ENCODE assay signal across 24 cellular contexts in the genomic region with DNA sequence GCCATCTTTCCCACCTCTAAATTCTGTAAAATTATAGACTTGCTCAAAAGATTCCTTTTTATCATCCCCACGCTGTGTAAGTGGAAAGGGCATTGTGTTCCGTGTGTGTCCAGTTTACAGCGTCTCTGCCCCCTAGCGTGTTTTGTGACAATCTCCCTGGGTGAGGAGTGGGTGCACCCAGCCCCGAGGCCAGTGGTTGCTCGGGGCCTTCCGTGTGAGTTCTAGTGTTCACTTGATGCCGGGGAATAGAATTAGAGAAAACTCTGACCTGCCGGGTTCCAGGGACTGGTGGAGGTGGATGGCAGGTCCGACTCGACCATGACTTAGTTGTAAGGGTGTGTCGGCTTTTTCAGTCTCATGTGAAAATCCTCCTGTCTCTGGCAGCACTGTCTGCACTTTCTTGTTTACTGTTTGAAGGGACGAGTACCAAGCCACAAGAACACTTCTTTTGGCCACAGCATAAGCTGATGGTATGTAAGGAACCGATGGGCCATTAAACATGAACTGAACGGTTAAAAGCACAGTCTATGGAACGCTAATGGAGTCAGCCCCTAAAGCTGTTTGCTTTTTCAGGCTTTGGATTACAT.
DNase-seq lines count a peak whose midpoint lies in the region; ATAC-seq and TF ChIP-seq lines count a peak whose summit lies in the region.
"Had no signal": no experiment of that assay in that cellular context is flagged by ENCODE, and none has a peak within 500 bp of the region (broad histone marks: within the 10 kb centered on the region; RNA-seq: fewer than 3 reads in every experiment).

No MANE protein-coding gene starts in this region.

- TF ChIP-seq CTCF in C4-2B (conservative IDR thresholded peaks at IDR 0.05) (peak; percentile 32), VCaP (conservative IDR thresholded peaks at IDR 0.05) (peak; percentile 68), endodermal cell (conservative IDR thresholded peaks at IDR 0.05) (no peak), GM10248 (IDR thresholded peaks at IDR 0.05; ENCODE audit: control extremely low read depth, extremely low read depth, low read depth, missing control alignments) (no peak)
- TF ChIP-seq CTCF in CD8-positive, alpha-beta T cell (IDR thresholded peaks at IDR 0.05), result no peak

- peaks cover 36% of the 10 kb centered on the region for H3K4me1 Mint-ChIP-seq in CD8-positive, alpha-beta T cell (ENCODE audit: low read depth)
- H3K4me1 Mint-ChIP-seq in memory B cell (peaks cover 11% of the 10 kb centered on the region), endodermal cell (no peaks in the 10 kb centered on the region)

- no peak overlapping the region for H3K9ac ChIP-seq in endodermal cell (ENCODE audit: extremely low read depth, low read length, poor library complexity, severe bottlenecking)

- no peak overlapping the region for H3K4me3 ChIP-seq in CD8-positive, alpha-beta T cell (ENCODE audit: low read depth, low read length)
- H3K4me3 ChIP-seq in endodermal cell (ENCODE audit: low read length), result no peak overlapping the region
- H3K4me3 ChIP-seq: cardiac muscle cell, pancreas, skin epidermis, upper lobe of right lung had no signal

- no peaks in the 10 kb centered on the region for H3K27me3 ChIP-seq in CD8-positive, alpha-beta T cell (ENCODE audit: insufficient read depth, low read length)
- H3K27me3 ChIP-seq in endodermal cell (ENCODE audit: control insufficient read depth, insufficient read depth, low read length, poor library complexity, severe bottlenecking), result no peaks in the 10 kb centered on the region
- H3K27me3 ChIP-seq: cardiac muscle cell, upper lobe of right lung had no signal

- H3K27ac ChIP-seq in C4-2B (peak overlapping the region; percentile 45), VCaP (peak overlapping the region; percentile 71), endodermal cell (ENCODE audit: low read depth, low read length) (no peak overlapping the region)
- H3K27ac ChIP-seq in CD8-positive, alpha-beta T cell (ENCODE audit: low read depth, low read length), result no peak overlapping the region
- H3K27ac ChIP-seq: cardiac muscle cell, pancreas, upper lobe of right lung had no signal

- peaks cover 19% of the 10 kb centered on the region for H3K36me3 Mint-ChIP-seq in CD8-positive, alpha-beta T cell
- H3K36me3 Mint-ChIP-seq in memory B cell, result peaks cover 3% of the 10 kb centered on the region
- no peaks in the 10 kb centered on the region for H3K36me3 Mint-ChIP-seq in endodermal cell (ENCODE audit: low read depth)
- H3K36me3 Mint-ChIP-seq: WTC11 had no signal

- H3K9me3 Mint-ChIP-seq in CD8-positive, alpha-beta T cell, result no peaks in the 10 kb centered on the region
- H3K9me3 Mint-ChIP-seq in memory B cell (no peaks in the 10 kb centered on the region), endodermal cell (no peaks in the 10 kb centered on the region)
- H3K9me3 Mint-ChIP-seq: activated T-helper 17 cell treated with anti-CD3 and anti-CD28 coated beads, Interleukin-2, amount 50 U/mL, for 72 hours; WTC11 had no signal

- ATAC-seq in CD8-positive, alpha-beta T cell, result no peak
- no peak for ATAC-seq in memory B cell (ENCODE audit: low read depth)
- ATAC-seq: pancreas; stimulated activated naive CD8-positive, alpha-beta T cell treated with anti-CD3 and anti-CD28 coated beads, Interleukin-15, Interleukin-2, amounts not matched to agents 100 U/mL and 50 U/mL, for 24 hours; upper lobe of right lung; WTC11 had no signal

- WGBS in endodermal cell (ENCODE audit: insufficient coverage in 1 of 2, insufficient read length in 1 of 2), 2 experiments, result 92 to 98% methylated on average over 13 to 16 of the region's 16 CpGs

- no peak for DNase-seq in CD8-positive, alpha-beta T cell
- no peak for DNase-seq in memory B cell (ENCODE audit: low spot score in 2 of 2)
- DNase-seq in endodermal cell, result no peak
- no peak for DNase-seq in GM10248 (ENCODE audit: extremely low spot score)
- no peak for DNase-seq in stimulated activated CD4-positive, alpha-beta T cell treated with anti-CD3 and anti-CD28 coated beads, Interleukin-2, amount 100 ng/mL, for 24 hours
- DNase-seq: activated CD8-positive, alpha-beta memory T cell treated with anti-CD3 and anti-CD28 coated beads, Interleukin-2, amount 50 U/mL, for 48 hours; cortex of kidney; HCEC 1CT; NCI-H1436 treated with DMSO at 0.1 percent for 48 hours; NCI-H774; pancreas; retina; SHP77 treated with DMSO at 0.1 percent for 48 hours; stimulated activated naive CD8-positive, alpha-beta T cell treated with anti-CD3 and anti-CD28 coated beads, Interleukin-15, Interleukin-2, amounts not matched to agents 100 U/mL and 50 U/mL, for 24 hours; SW 1271; upper lobe of right lung had no signal

- no peak overlapping the region for H3K4me3 Mint-ChIP-seq in CD8-positive, alpha-beta T cell
- H3K4me3 Mint-ChIP-seq in memory B cell (no peak overlapping the region), endodermal cell (no peak overlapping the region)
- H3K4me3 Mint-ChIP-seq: CD14-positive monocyte, WTC11 had no signal

- peak overlapping the region; percentile 85 for H3K27ac Mint-ChIP-seq in CD8-positive, alpha-beta T cell
- H3K27ac Mint-ChIP-seq in memory B cell (peak overlapping the region; percentile 7), endodermal cell (no peak overlapping the region)
- H3K27ac Mint-ChIP-seq: CD14-positive monocyte, WTC11 had no signal

- H3K4me1 ChIP-seq in CD8-positive, alpha-beta T cell (ENCODE audit: insufficient read depth, low read length), result peaks cover 25% of the 10 kb centered on the region
- no peaks in the 10 kb centered on the region for H3K4me1 ChIP-seq in endodermal cell (ENCODE audit: control insufficient read depth, insufficient read depth, low read length)
- H3K4me1 ChIP-seq: pancreas had no signal

- POLR2A ChIA-PET in CD8-positive, alpha-beta T cell (lab: Charles Lee), result no interaction called here
- POLR2A ChIA-PET in GM10248 (lab: Yijun Ruan, JAX), result no interaction called here

- CTCF ChIA-PET in CD8-positive, alpha-beta T cell (lab: Charles Lee), result no interaction called here
- CTCF ChIA-PET in GM10248 (lab: Yijun Ruan, JAX), result no interaction called here

- intact Hi-C loops in CD8-positive, alpha-beta T cell (cut with DNase I, micrococcal nuclease), result loop anchor here in 1 of 2 experiments (5.0 kb wide), 1 partner anchor 74 kb away; no protein-coding TSS in a partner anchor

- H3K36me3 ChIP-seq in CD8-positive, alpha-beta T cell (ENCODE audit: insufficient read depth, low read length), result peaks cover 3% of the 10 kb centered on the region
- no peaks in the 10 kb centered on the region for H3K36me3 ChIP-seq in endodermal cell (ENCODE audit: control insufficient read depth, insufficient read depth, low read length)
- H3K36me3 ChIP-seq: pancreas had no signal

- H3K9me3 ChIP-seq in CD8-positive, alpha-beta T cell (ENCODE audit: low read length), result no peaks in the 10 kb centered on the region
- H3K9me3 ChIP-seq in endodermal cell (ENCODE audit: control insufficient read depth, low read length), result no peaks in the 10 kb centered on the region
- H3K9me3 ChIP-seq: pancreas, upper lobe of right lung had no signal

- H3K27me3 Mint-ChIP-seq in CD8-positive, alpha-beta T cell (ENCODE audit: low read depth), result no peaks in the 10 kb centered on the region
- peaks cover 8% of the 10 kb centered on the region for H3K27me3 Mint-ChIP-seq in memory B cell
- no peaks in the 10 kb centered on the region for H3K27me3 Mint-ChIP-seq in endodermal cell (ENCODE audit: insufficient read depth)
- H3K27me3 Mint-ChIP-seq: activated naive CD8-positive, alpha-beta T cell; activated T-helper 17 cell treated with anti-CD3 and anti-CD28 coated beads, Interleukin-2, amount 50 U/mL, for 72 hours had no signal

Comparison
In these comparisons a context has a peak if more than half of its experiments do, and no peak if none do; other contexts are left out.
1. H3K27ac ChIP-seq: peak in C4-2B (single experiment) and VCaP (single experiment); none in CD8-positive, alpha-beta T cell (single experiment) and endodermal cell (single experiment).
2. CTCF ChIP-seq: peak in C4-2B (single experiment) and VCaP (single experiment); none in CD8-positive, alpha-beta T cell (single experiment), endodermal cell (single experiment) and GM10248 (single experiment).